8 cellular contexts compared by ENCODE assay signal in genomic region chr12:49750027-49750977, GRCh38. TPM values are rescaled to one million over a fixed set of nuclear protein-coding genes. Genes with fewer than 3 reads are reported as not detected.
DNase-seq lines count a peak whose midpoint lies in the region; ATAC-seq and TF ChIP-seq lines count a peak whose summit lies in the region.

No MANE protein-coding gene starts in this region.

- peak overlapping the region; percentile 14; the same call in 1 of the 2 replicates for H3K27ac ChIP-seq in 22Rv1
- H3K27ac ChIP-seq in GM23248 = peak overlapping the region; percentile 94
- peak overlapping the region; percentile 29; the same call in 1 of the 2 replicates for H3K27ac ChIP-seq in Panc1 (ENCODE audit: low read length)

- POLR2A ChIA-PET in Panc1 (lab: Charles Lee) = interaction anchor here (0.9 kb wide), 1 partner anchor 10 kb away, joined by 3 read pairs; no protein-coding TSS in a partner anchor

- H2AFZ ChIP-seq in GM23248 = no peak overlapping the region

- TF ChIP-seq CTCF in 22Rv1 (IDR thresholded peaks at IDR 0.05) (no peak; the same call in 1 of the 2 replicates), Panc1 (IDR thresholded peaks at IDR 0.05) (0 out of 2 replicates have a peak, but pooled peaks have one; percentile 5), brain (conservative IDR thresholded peaks at IDR 0.05) (no peak)

- H3K36me3 ChIP-seq in GM23248 (ENCODE audit: low read depth) (peaks cover 35% of the 10 kb centered on the region), Panc1 (ENCODE audit: control insufficient read depth, insufficient read depth, low read length) (peaks cover 22% of the 10 kb centered on the region)

- no peaks in the 10 kb centered on the region for H3K9me3 Mint-ChIP-seq in brain
- H3K9me3 Mint-ChIP-seq in natural killer cell treated with Interleukin-12 subunit alpha and Interleukin-12 subunit beta and Interleukin-15 and Interleukin-18, amount 100 ng/mL, for 72 hours = no peaks in the 10 kb centered on the region

- H3K4me3 Mint-ChIP-seq in brain = peak overlapping the region in 4 of 5 experiments; percentile 12 to 65 (median 54)
- H3K4me3 Mint-ChIP-seq in natural killer cell treated with Interleukin-12 subunit alpha and Interleukin-12 subunit beta and Interleukin-15 and Interleukin-18, amount 100 ng/mL, for 72 hours = peak overlapping the region; percentile 52

- no peaks in the 10 kb centered on the region for H3K27me3 Mint-ChIP-seq in brain
- no peaks in the 10 kb centered on the region for H3K27me3 Mint-ChIP-seq in natural killer cell treated with Interleukin-12 subunit alpha and Interleukin-12 subunit beta and Interleukin-15 and Interleukin-18, amount 100 ng/mL, for 72 hours

- peak overlapping the region; percentile 70 for H3K4me2 ChIP-seq in GM23248 (ENCODE audit: unreplicated experiment)

- intact Hi-C loops in Panc1 (cut with micrococcal nuclease; ENCODE audit: unreplicated experiment) = no loop called here

- CTCF ChIA-PET in Panc1 (lab: Charles Lee) = no interaction called here

- H3K4me3 ChIP-seq in GM23248 (peak overlapping the region; percentile 10; the same call in 1 of the 2 replicates), Panc1 (ENCODE audit: low read depth in 2 of 2, low read length in 2 of 2) (no peak overlapping the region)

- peaks cover 58% of the 10 kb centered on the region for H3K36me3 Mint-ChIP-seq in brain
- peaks cover 8% of the 10 kb centered on the region for H3K36me3 Mint-ChIP-seq in natural killer cell treated with Interleukin-12 subunit alpha and Interleukin-12 subunit beta and Interleukin-15 and Interleukin-18, amount 100 ng/mL, for 72 hours

- no peaks in the 10 kb centered on the region for H3K9me2 ChIP-seq in GM23248 (ENCODE audit: insufficient read depth)

- H3K27me3 ChIP-seq in GM23248 (replicated peaks; ENCODE audit: insufficient read depth) (no peaks in the 10 kb centered on the region), Panc1 (ENCODE audit: control insufficient read depth, insufficient read depth, low read length) (no peaks in the 10 kb centered on the region)

- H3K4me1 ChIP-seq in GM23248 (ENCODE audit: insufficient read depth) = peaks cover 62% of the 10 kb centered on the region
- H3K4me1 ChIP-seq in Panc1 (ENCODE audit: control insufficient read depth, insufficient read depth, low read length) = peaks cover 12% of the 10 kb centered on the region

- peak; percentile 92 for DNase-seq in GM23248
- DNase-seq in Panc1 (ENCODE audit: low read depth, low spot score) = no peak
- DNase-seq in natural killer cell treated with Interleukin-12 subunit alpha and Interleukin-12 subunit beta and Interleukin-15 and Interleukin-18, amount 100 ng/mL, for 72 hours (ENCODE audit: low spot score) = peak; percentile 64
- no peak for DNase-seq in G401 (ENCODE audit: low spot score)
- DNase-seq in effector CD8-positive, alpha-beta T cell (lab: John Stamatoyannopoulos, UW) = no peak
- no peak for DNase-seq in retina

- H3K9me3 ChIP-seq in GM23248 (ENCODE audit: low read depth) (no peaks in the 10 kb centered on the region), Panc1 (ENCODE audit: control insufficient read depth, insufficient read depth, low read depth, low read length) (no peaks in the 10 kb centered on the region)

- BruUV-seq in Panc1 (replicated peaks; lab: Mats Ljungman, UMichigan) = no TSS peak

- peaks cover 68% of the 10 kb centered on the region for H3K4me1 Mint-ChIP-seq in brain
- H3K4me1 Mint-ChIP-seq in natural killer cell treated with Interleukin-12 subunit alpha and Interleukin-12 subunit beta and Interleukin-15 and Interleukin-18, amount 100 ng/mL, for 72 hours (ENCODE audit: low read depth in 2 of 2) = peaks cover 53 to 56% of the 10 kb centered on the region in 2 donors

- H3F3A ChIP-seq in GM23248 (ENCODE audit: insufficient read depth) = peaks cover 75% of the 10 kb centered on the region

- H3K27ac Mint-ChIP-seq in brain = peak overlapping the region; percentile 26 to 87 (median 28)
- H3K27ac Mint-ChIP-seq in natural killer cell treated with Interleukin-12 subunit alpha and Interleukin-12 subunit beta and Interleukin-15 and Interleukin-18, amount 100 ng/mL, for 72 hours = peak overlapping the region; percentile 69 to 87

- H3K79me2 ChIP-seq in GM23248 (ENCODE audit: insufficient read depth) = peaks cover 100% of the 10 kb centered on the region

- H4K20me1 ChIP-seq in GM23248 (ENCODE audit: insufficient read depth) = peaks cover 43% of the 10 kb centered on the region

- peak; percentile 59; the same call in 1 of the 2 replicates for ATAC-seq in Panc1
- peak; percentile 98 for ATAC-seq in natural killer cell treated with Interleukin-12 subunit alpha and Interleukin-12 subunit beta and Interleukin-15 and Interleukin-18, amount 100 ng/mL, for 72 hours

- 38 to 44% methylated on average over 8 of the region's 8 CpGs for WGBS in GM23248 (ENCODE audit: low coverage in 1 of 2, low lambda C conversion rate in 2 of 2, missing lambda C conversion rate in 2 of 2), 2 experiments

- in situ Hi-C loops in GM23248 (cut with MboI) = no loop called here
- in situ Hi-C loops in Panc1 (cut with HindIII; ENCODE audit: low pct_unique_long_range_greater_than_20kb, low sequenced_read_pairs) = no loop called here
- in situ Hi-C loops in G401 (cut with HindIII; ENCODE audit: low sequenced_read_pairs) = no loop called here

- H3K9ac ChIP-seq in GM23248 = peak overlapping the region; percentile 63

RNA-seq across cellular contexts. Expression of gene TMBIM6, which starts 8.9 kb away (rescaled TPM):
- 461 and 510 TPM in 2 replicates for total RNA-seq in GM23248 (2014; rRNA removed; shearing (Covaris generic))
- polyA plus RNA-seq in GM23248 (2016; fragmentation: Nextera tagmentation; extraction: Ambion mirVana) = 889 and 891 TPM in 2 replicates
- total RNA-seq in Panc1 (2021; ENCODE audit: unreplicated experiment) = 525 TPM
- 275 TPM for polyA plus RNA-seq in Panc1 (2012; ENCODE audit: insufficient read length)
- 561 TPM for polyA plus RNA-seq in brain (ENCODE audit: insufficient read depth, low read depth, low replicate concordance)
- total RNA-seq in natural killer cell treated with Interleukin-12 subunit alpha and Interleukin-12 subunit beta and Interleukin-15 and Interleukin-18, amount 100 ng/mL, for 72 hours = 100 to 1,000 TPM; 357 to 452 TPM
- 235 and 267 TPM in 2 replicates for total RNA-seq in G401 (2014; rRNA removed; shearing (Covaris generic))

RNA-seq across cellular contexts. Expression of gene FMNL3, which starts 43.1 kb away (rescaled TPM):
- 24.0 and 32.9 TPM in 2 replicates for total RNA-seq in GM23248 (2014; rRNA removed; shearing (Covaris generic))
- polyA plus RNA-seq in GM23248 (2016; fragmentation: Nextera tagmentation; extraction: Ambion mirVana) = 7.9 and 9.3 TPM in 2 replicates
- 25.7 TPM for total RNA-seq in Panc1 (2021; ENCODE audit: unreplicated experiment)
- 14.2 TPM for polyA plus RNA-seq in Panc1 (2012; ENCODE audit: insufficient read length)
- polyA plus RNA-seq in brain (ENCODE audit: insufficient read depth, low read depth, low replicate concordance) = 10.1 TPM
- total RNA-seq in natural killer cell treated with Interleukin-12 subunit alpha and Interleukin-12 subunit beta and Interleukin-15 and Interleukin-18, amount 100 ng/mL, for 72 hours = 100 to 1,000 TPM in 1 of 2 donors, 10 to 100 TPM in 1; 86.9 to 123 TPM
- total RNA-seq in G401 (2014; rRNA removed; shearing (Covaris generic)) = 9.8 and 12.1 TPM in 2 replicates

Comparison
In these comparisons a context has a peak if more than half of its experiments do, and no peak if none do; other contexts are left out.
1. H3K27ac ChIP-seq: peak in every context shown above with its lines; median percentile 94 in GM23248; 29 in Panc1; 14 in 22Rv1.
2. DNase-seq: peak in GM23248 (single experiment) and natural killer cell treated with Interleukin-12 subunit alpha and Interleukin-12 subunit beta and Interleukin-15 and Interleukin-18, amount 100 ng/mL, for 72 hours (single experiment); none in Panc1 (single experiment), G401 (single experiment), effector CD8-positive, alpha-beta T cell (single experiment) and retina (single experiment).